In the genomic region with DNA sequence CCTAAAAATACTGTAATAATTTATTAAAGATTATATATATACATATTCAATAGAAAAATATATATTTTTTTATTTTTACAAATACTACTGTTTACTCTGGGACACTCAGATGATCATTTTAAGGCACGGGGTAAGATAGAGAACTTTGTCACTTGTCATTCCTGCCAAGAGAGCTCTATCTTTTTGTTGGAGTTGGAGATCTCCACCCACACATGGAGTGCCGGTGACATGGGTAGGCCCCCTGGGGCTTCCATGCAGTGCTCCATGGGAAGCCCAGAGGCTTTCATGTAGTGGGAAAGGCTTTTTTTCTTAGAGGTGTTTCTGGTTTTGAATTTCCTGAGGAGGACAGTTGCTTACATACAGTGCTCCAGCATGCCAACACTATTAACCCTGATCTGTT, we compare ENCODE assay signal across 12 cellular contexts.
"Had no signal": no experiment of that assay in that cellular context is flagged by ENCODE, and none has a peak within 500 bp of the region (broad histone marks: within the 10 kb centered on the region; RNA-seq: fewer than 3 reads in every experiment).

No MANE protein-coding gene starts in this region.

- H3K4me3 ChIP-seq: body of pancreas, dorsolateral prefrontal cortex, esophagus muscularis mucosa, sigmoid colon had no signal

- H3K4me3 Mint-ChIP-seq: memory B cell; natural killer cell treated with Interleukin-12 subunit alpha and Interleukin-12 subunit beta and Interleukin-15 and Interleukin-18, amount 100 ng/mL, for 72 hours; T-helper 2 cell treated with Interferon-gamma antibody and Interleukin-4, amounts not matched to agents 5 μg/mL and 100 μg/mL, for 36 hours had no signal

- H3K4me1 Mint-ChIP-seq: memory B cell had no signal

- H3K27ac Mint-ChIP-seq: memory B cell; natural killer cell treated with Interleukin-12 subunit alpha and Interleukin-12 subunit beta and Interleukin-15 and Interleukin-18, amount 100 ng/mL, for 72 hours; T-helper 2 cell treated with Interferon-gamma antibody and Interleukin-4, amounts not matched to agents 5 μg/mL and 100 μg/mL, for 36 hours had no signal

- DNase-seq: activated naive CD4-positive, alpha-beta T cell treated with anti-CD3 and anti-CD28 coated beads, Interleukin-2, amount 50 U/mL, for 16 hours; activated T-cell treated with anti-CD3 and anti-CD28 coated beads, Interleukin-2, amount 50 U/mL, for 1 hour; body of pancreas; dorsolateral prefrontal cortex; sigmoid colon; stimulated activated CD4-positive, alpha-beta T cell treated with anti-CD3 and anti-CD28 coated beads, Interleukin-12 subunit alpha, Interleukin-12 subunit beta, amount 100 ng/mL, for 4 hours; stimulated activated naive CD4-positive, alpha-beta T cell had no signal

- H3K4me1 ChIP-seq: body of pancreas, esophagus muscularis mucosa, sigmoid colon had no signal

- H3K27me3 Mint-ChIP-seq: memory B cell; natural killer cell treated with Interleukin-12 subunit alpha and Interleukin-12 subunit beta and Interleukin-15 and Interleukin-18, amount 100 ng/mL, for 72 hours had no signal

- ATAC-seq: activated CD4-positive, CD25-positive, alpha-beta regulatory T cell treated with anti-CD3 and anti-CD28 coated beads, Interleukin-2, amount 50 U/mL, for 24 hours; body of pancreas; natural killer cell treated with Interleukin-12 subunit alpha and Interleukin-12 subunit beta and Interleukin-15 and Interleukin-18, amount 100 ng/mL, for 72 hours had no signal

- H3K27me3 ChIP-seq: body of pancreas, dorsolateral prefrontal cortex, esophagus muscularis mucosa, sigmoid colon had no signal

- H3K9me3 Mint-ChIP-seq: natural killer cell treated with Interleukin-12 subunit alpha and Interleukin-12 subunit beta and Interleukin-15 and Interleukin-18, amount 100 ng/mL, for 72 hours; T-helper 2 cell treated with Interferon-gamma antibody and Interleukin-4, amounts not matched to agents 5 μg/mL and 100 μg/mL, for 36 hours had no signal

- H3K36me3 ChIP-seq: esophagus muscularis mucosa, sigmoid colon had no signal

- H3K27ac ChIP-seq: body of pancreas, dorsolateral prefrontal cortex, esophagus muscularis mucosa, sigmoid colon had no signal

- H3K9me3 ChIP-seq: body of pancreas, esophagus muscularis mucosa, sigmoid colon had no signal
